ENCODE assay signal across 25 cellular contexts in the genomic region with DNA sequence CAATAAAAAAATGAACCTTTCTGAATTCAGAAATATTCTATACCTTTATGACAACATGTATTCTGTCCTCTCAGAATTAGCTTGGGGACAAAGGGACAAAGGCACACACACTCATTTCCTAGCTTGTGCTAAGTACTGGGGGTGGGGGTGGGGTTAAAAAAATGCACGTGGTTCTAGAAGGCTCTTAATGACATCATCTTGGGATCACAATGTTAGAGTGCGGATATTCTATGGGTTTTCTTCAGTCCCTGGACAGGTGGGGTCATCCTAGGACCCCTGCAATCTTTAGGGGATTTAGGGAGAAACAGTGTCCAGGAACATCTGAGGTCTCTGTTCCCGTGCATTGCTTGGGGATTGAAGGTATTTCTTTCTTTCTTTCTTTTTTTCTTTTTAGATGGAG. TPM values are rescaled to one million over a fixed set of nuclear protein-coding genes. Genes with fewer than 3 reads are reported as not detected.
DNase-seq lines count a peak whose midpoint lies in the region; ATAC-seq and TF ChIP-seq lines count a peak whose summit lies in the region.
"Had no signal": no experiment of that assay in that cellular context is flagged by ENCODE, and none has a peak within 500 bp of the region (broad histone marks: within the 10 kb centered on the region; RNA-seq: fewer than 3 reads in every experiment).

No MANE protein-coding gene starts in this region.

- no peaks in the 10 kb centered on the region for H3K9me3 ChIP-seq in endodermal cell (ENCODE audit: control insufficient read depth, low read length)
- H3K9me3 ChIP-seq: BE2C, SJSA1, upper lobe of right lung had no signal

- no peaks in the 10 kb centered on the region for H3K36me3 ChIP-seq in GM23338 (ENCODE audit: insufficient read depth)
- H3K36me3 ChIP-seq in endodermal cell (ENCODE audit: control insufficient read depth, insufficient read depth, low read length) = peaks cover 18% of the 10 kb centered on the region
- H3K36me3 ChIP-seq: upper lobe of right lung had no signal

- WGBS in endodermal cell (ENCODE audit: insufficient coverage in 1 of 2, insufficient read length in 1 of 2), 2 experiments = 72% methylated on average over 2 to 3 of the region's 3 CpGs

- peak overlapping the region; percentile 43; the same call in 1 of the 2 replicates for H3K4me2 ChIP-seq in GM23338

- no peaks in the 10 kb centered on the region for H3K9me2 ChIP-seq in GM23338 (ENCODE audit: insufficient read depth)

- 0 out of 2 replicates have a peak, but pooled peaks cover 8% of the 10 kb centered on the region for H3F3A ChIP-seq in GM23338 (replicated peaks; ENCODE audit: low read depth)

- TF ChIP-seq CTCF in GM23338 (conservative IDR thresholded peaks at IDR 0.05; ENCODE audit: low read depth in 2 of 2) (no peak), endodermal cell (conservative IDR thresholded peaks at IDR 0.05) (no peak)

- peaks cover 90% of the 10 kb centered on the region for H4K20me1 ChIP-seq in GM23338 (replicated peaks; ENCODE audit: insufficient read depth)

- no peak overlapping the region for H3K4me3 Mint-ChIP-seq in activated naive CD8-positive, alpha-beta T cell
- H3K4me3 Mint-ChIP-seq in activated naive CD8-positive, alpha-beta T cell treated with anti-CD3 and anti-CD28 coated beads for 36 hours = no peak overlapping the region
- no peak overlapping the region for H3K4me3 Mint-ChIP-seq in GM23338
- H3K4me3 Mint-ChIP-seq in endodermal cell = no peak overlapping the region
- no peak overlapping the region for H3K4me3 Mint-ChIP-seq in stimulated activated effector memory CD8-positive, alpha-beta T cell treated with anti-CD3 and anti-CD28 coated beads, Interleukin-12 subunit alpha, Interleukin-12 subunit beta, amount 100 ng/mL, for 72 hours

- H3K36me3 Mint-ChIP-seq in activated naive CD8-positive, alpha-beta T cell = no peaks in the 10 kb centered on the region
- H3K36me3 Mint-ChIP-seq in activated naive CD8-positive, alpha-beta T cell treated with anti-CD3 and anti-CD28 coated beads for 36 hours = peaks cover 13% of the 10 kb centered on the region
- H3K36me3 Mint-ChIP-seq in GM23338 (ENCODE audit: low read depth) (peaks cover 8% of the 10 kb centered on the region; the same call in 1 of the 3 replicates), endodermal cell (ENCODE audit: low read depth) (peaks cover 19% of the 10 kb centered on the region)
- H3K36me3 Mint-ChIP-seq in stimulated activated effector memory CD8-positive, alpha-beta T cell treated with anti-CD3 and anti-CD28 coated beads, Interleukin-12 subunit alpha, Interleukin-12 subunit beta, amount 100 ng/mL, for 72 hours = peaks cover 34% of the 10 kb centered on the region

- H3K27me3 ChIP-seq in GM23338 (ENCODE audit: insufficient read depth) (no peaks in the 10 kb centered on the region), endodermal cell (ENCODE audit: control insufficient read depth, insufficient read depth, low read length, poor library complexity, severe bottlenecking) (no peaks in the 10 kb centered on the region)
- H3K27me3 ChIP-seq: BE2C, SJSA1, upper lobe of right lung had no signal

- no peak overlapping the region for H2AFZ ChIP-seq in GM23338

- peaks cover 80% of the 10 kb centered on the region for H3K4me1 Mint-ChIP-seq in activated naive CD8-positive, alpha-beta T cell (ENCODE audit: low read depth)
- peaks cover 61% of the 10 kb centered on the region for H3K4me1 Mint-ChIP-seq in activated naive CD8-positive, alpha-beta T cell treated with anti-CD3 and anti-CD28 coated beads for 36 hours
- H3K4me1 Mint-ChIP-seq in GM23338 (peaks cover 47% of the 10 kb centered on the region), endodermal cell (peaks cover 2% of the 10 kb centered on the region)
- H3K4me1 Mint-ChIP-seq in stimulated activated effector memory CD8-positive, alpha-beta T cell treated with anti-CD3 and anti-CD28 coated beads, Interleukin-12 subunit alpha, Interleukin-12 subunit beta, amount 100 ng/mL, for 72 hours = peaks cover 79% of the 10 kb centered on the region

- no peak for ATAC-seq in GM23338
- ATAC-seq in stimulated activated effector memory CD8-positive, alpha-beta T cell treated with anti-CD3 and anti-CD28 coated beads, Interleukin-12 subunit alpha, Interleukin-12 subunit beta, amount 100 ng/mL, for 72 hours = no peak
- ATAC-seq in HG02885 (IDR thresholded peaks at IDR 0.05; ENCODE audit: poor library complexity, unreplicated experiment) = no peak
- ATAC-seq: HCT116 had no signal

- H3K27ac ChIP-seq in GM23338 (ENCODE audit: low read depth) (peak overlapping the region; percentile 77; the same call in 1 of the 2 replicates), endodermal cell (ENCODE audit: low read depth, low read length) (no peak overlapping the region)
- H3K27ac ChIP-seq: coronary artery, SJSA1, upper lobe of right lung had no signal

- no peaks in the 10 kb centered on the region for H3K27me3 Mint-ChIP-seq in activated naive CD8-positive, alpha-beta T cell
- H3K27me3 Mint-ChIP-seq in activated naive CD8-positive, alpha-beta T cell treated with anti-CD3 and anti-CD28 coated beads for 36 hours = no peaks in the 10 kb centered on the region
- H3K27me3 Mint-ChIP-seq in GM23338 (ENCODE audit: insufficient read depth, low read depth, poor library complexity) = peaks cover 8% of the 10 kb centered on the region
- H3K27me3 Mint-ChIP-seq in endodermal cell (ENCODE audit: insufficient read depth) = no peaks in the 10 kb centered on the region

- H3K4me3 ChIP-seq in GM23338 (no peak overlapping the region), endodermal cell (ENCODE audit: low read length) (no peak overlapping the region)
- H3K4me3 ChIP-seq: coronary artery, SJSA1, skin epidermis, upper lobe of right lung had no signal

- H3K9me3 Mint-ChIP-seq in activated naive CD8-positive, alpha-beta T cell (ENCODE audit: low read depth) = no peaks in the 10 kb centered on the region
- H3K9me3 Mint-ChIP-seq in activated naive CD8-positive, alpha-beta T cell treated with anti-CD3 and anti-CD28 coated beads for 36 hours = no peaks in the 10 kb centered on the region
- H3K9me3 Mint-ChIP-seq in GM23338 (no peaks in the 10 kb centered on the region), endodermal cell (no peaks in the 10 kb centered on the region)
- no peaks in the 10 kb centered on the region for H3K9me3 Mint-ChIP-seq in stimulated activated effector memory CD8-positive, alpha-beta T cell treated with anti-CD3 and anti-CD28 coated beads, Interleukin-12 subunit alpha, Interleukin-12 subunit beta, amount 100 ng/mL, for 72 hours

- H3K9ac ChIP-seq in endodermal cell (ENCODE audit: extremely low read depth, low read length, poor library complexity, severe bottlenecking) = no peak overlapping the region

- H3K4me1 ChIP-seq in GM23338 (ENCODE audit: insufficient read depth) = peaks cover 33% of the 10 kb centered on the region
- no peaks in the 10 kb centered on the region for H3K4me1 ChIP-seq in endodermal cell (ENCODE audit: control insufficient read depth, insufficient read depth, low read length)
- H3K4me1 ChIP-seq: BE2C, SJSA1 had no signal

- H3K27ac Mint-ChIP-seq in activated naive CD8-positive, alpha-beta T cell = peak overlapping the region; percentile 51
- no peak overlapping the region for H3K27ac Mint-ChIP-seq in activated naive CD8-positive, alpha-beta T cell treated with anti-CD3 and anti-CD28 coated beads for 36 hours
- peak overlapping the region; percentile 58; the same call in 1 of the 2 replicates for H3K27ac Mint-ChIP-seq in GM23338
- H3K27ac Mint-ChIP-seq in endodermal cell = peak overlapping the region; percentile 55
- peak overlapping the region; percentile 93 for H3K27ac Mint-ChIP-seq in stimulated activated effector memory CD8-positive, alpha-beta T cell treated with anti-CD3 and anti-CD28 coated beads, Interleukin-12 subunit alpha, Interleukin-12 subunit beta, amount 100 ng/mL, for 72 hours

- no peak for DNase-seq in activated naive CD8-positive, alpha-beta T cell treated with anti-CD3 and anti-CD28 coated beads for 36 hours
- DNase-seq in GM23338 (ENCODE audit: low spot score) (no peak), endodermal cell (no peak), NCI-H2196 (lab: John Stamatoyannopoulos, UW; ENCODE audit: unreplicated experiment) (no peak), activated gamma-delta T cell treated with Interleukin-2 at 50 U/mL for 16 hours (no peak)
- no peak for DNase-seq in stimulated activated effector memory CD8-positive, alpha-beta T cell treated with anti-CD3 and anti-CD28 coated beads, Interleukin-12 subunit alpha, Interleukin-12 subunit beta, amount 100 ng/mL, for 72 hours (ENCODE audit: low spot score in 2 of 2)
- DNase-seq: ACHN; activated naive CD4-positive, alpha-beta T cell treated with Interleukin-2 at 50 U/mL for 16 hours; activated T-cell treated with anti-CD3 and anti-CD28 coated beads, Interleukin-2, amount 50 U/mL, for 1 hour; aorta; BE2C; Calu3; hippocampal formation; NCI-H1417; NCI-H2081 treated with DMSO at 0.1 percent for 48 hours; NCI-H82; substantia nigra; T-helper 1 cell; upper lobe of right lung had no signal

- H3K79me2 ChIP-seq in GM23338 (replicated peaks; ENCODE audit: insufficient read depth) = peaks cover 100% of the 10 kb centered on the region

TF ChIP-seq in GM23338, 12 proteins besides CTCF, POLR2A, EP300 and RAD21:
- TF ChIP-seq EZH2 (IDR thresholded peaks at IDR 0.05; ENCODE audit: low read depth, unreplicated experiment) (no peak), NANOG (IDR thresholded peaks at IDR 0.05; ENCODE audit: borderline replicate concordance) (no peak), ZNF331 (CRISPR knock-in tag; IDR thresholded peaks at IDR 0.05; ENCODE audit: low read depth) (no peak)
- TF ChIP-seq, protein P1, sequence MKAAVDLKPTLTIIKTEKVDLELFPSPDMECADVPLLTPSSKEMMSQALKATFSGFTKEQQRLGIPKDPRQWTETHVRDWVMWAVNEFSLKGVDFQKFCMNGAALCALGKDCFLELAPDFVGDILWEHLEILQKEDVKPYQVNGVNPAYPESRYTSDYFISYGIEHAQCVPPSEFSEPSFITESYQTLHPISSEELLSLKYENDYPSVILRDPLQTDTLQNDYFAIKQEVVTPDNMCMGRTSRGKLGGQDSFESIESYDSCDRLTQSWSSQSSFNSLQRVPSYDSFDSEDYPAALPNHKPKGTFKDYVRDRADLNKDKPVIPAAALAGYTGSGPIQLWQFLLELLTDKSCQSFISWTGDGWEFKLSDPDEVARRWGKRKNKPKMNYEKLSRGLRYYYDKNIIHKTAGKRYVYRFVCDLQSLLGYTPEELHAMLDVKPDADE (IDR thresholded peaks at IDR 0.05) = no peak

RNA-seq across cellular contexts. Expression of a gene that starts 21.8 kb away (rescaled TPM):
- total RNA-seq in activated naive CD8-positive, alpha-beta T cell treated with anti-CD3 and anti-CD28 coated beads for 36 hours = 100 to 1,000 TPM; 196 to 202 TPM
- 123 and 151 TPM in 2 replicates for total RNA-seq in GM23338 (2014; rRNA removed; shearing (Covaris generic))
- 40.0 and 49.2 TPM in 2 replicates for polyA plus RNA-seq in GM23338 (2016; fragmentation: Nextera tagmentation; extraction: Ambion mirVana)
- 100 to 1,000 TPM; 115 to 126 TPM for total RNA-seq in endodermal cell
- 62.7 TPM for polyA plus RNA-seq in endodermal cell (2013, experiment 1 of 2)
- polyA plus RNA-seq in endodermal cell (2013, experiment 2 of 2) = 56.7 TPM
